Comparison of ENCODE assay signal across 9 cellular contexts in the genomic region with DNA sequence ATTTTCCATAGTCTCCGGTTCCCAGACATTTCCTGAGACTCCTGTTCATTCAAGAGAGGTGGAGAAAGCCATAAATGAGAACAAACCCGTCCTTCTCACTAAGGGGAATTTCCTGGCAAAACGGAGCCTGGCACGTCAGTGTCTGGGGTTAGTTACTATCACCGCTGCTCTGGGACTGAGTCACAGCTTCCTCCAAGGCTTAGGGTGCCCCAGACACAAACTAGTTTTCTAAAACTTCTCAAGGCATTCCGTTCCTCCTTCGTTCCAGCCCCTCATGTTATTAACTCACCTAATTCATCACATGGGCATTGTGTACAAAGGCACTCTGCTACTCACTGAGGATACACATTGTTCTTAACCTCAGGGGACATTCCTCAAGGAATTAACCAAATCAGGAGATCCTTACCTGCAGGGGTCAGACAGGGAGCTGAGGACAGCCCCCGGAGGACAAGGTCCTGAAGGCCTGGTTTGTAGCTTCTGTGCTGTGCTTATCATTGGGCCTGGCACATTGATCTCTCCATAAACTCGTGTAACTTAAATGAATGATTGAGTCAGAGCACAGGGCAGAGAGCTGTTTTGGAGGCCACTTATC.
A peak's percentile ranks its signal among the peaks of the same experiment; 100 is the strongest.
DNase-seq lines count a peak whose midpoint lies in the region; ATAC-seq, FAIRE-seq and TF ChIP-seq lines count a peak whose summit lies in the region.
"Had no signal": no experiment of that assay in that cellular context is flagged by ENCODE, and none has a peak within 500 bp of the region (broad histone marks: within the 10 kb centered on the region; RNA-seq: fewer than 3 reads in every experiment).

No MANE protein-coding gene starts in this region.

- CTCF ChIA-PET in CD4-positive, alpha-beta T cell (lab: Charles Lee), result interaction anchor here (0.8 to 1.6 kb wide), 3 partner anchors 13 to 23 kb away, joined by 3 to 5 read pairs (median 4); no protein-coding TSS in a partner anchor

- FAIRE-seq in D721Med (lab: Jason Lieb, UNC), result no peak

- TF ChIP-seq CTCF in CD4-positive, alpha-beta T cell (IDR thresholded peaks at IDR 0.05), result no peak
- no peak for TF ChIP-seq CTCF in D721Med (IDR thresholded peaks at IDR 0.05; ENCODE audit: insufficient read depth, missing control alignments)

- H3K27ac ChIP-seq in CD4-positive, alpha-beta T cell (ENCODE audit: low read depth, low read length), result peak overlapping the region; percentile 24

- H3K36me3 Mint-ChIP-seq in CD4-positive, alpha-beta T cell (ENCODE audit: low read depth), result no peaks in the 10 kb centered on the region

- DNase-seq in CD4-positive, alpha-beta T cell, result peak in 9 of 10 experiments; percentile 34 to 56 (median 48)
- DNase-seq in M059J (ENCODE audit: low read depth) (peak; percentile 89), iPS-NIHi7 (ENCODE audit: extremely low spot score) (peak; percentile 60), D721Med (ENCODE audit: insufficient read length, low spot score) (no peak), superior temporal gyrus (ENCODE audit: extremely low spot score) (no peak)
- DNase-seq in activated effector memory CD4-positive, alpha-beta T cell treated with anti-CD3 and anti-CD28 coated beads, Interleukin-2, amount 50 U/mL, for 16 hours, result peak; percentile 90
- peak; percentile 50 to 60 for DNase-seq in stimulated activated CD4-positive, alpha-beta T cell treated with anti-CD3 and anti-CD28 coated beads, Interleukin-2, amount 100 ng/mL, for 24 hours

- H3K27ac Mint-ChIP-seq in CD4-positive, alpha-beta T cell, result peak overlapping the region; percentile 92

- POLR2A ChIA-PET in CD4-positive, alpha-beta T cell (lab: Charles Lee), result interaction anchor here (1.0 to 12.5 kb wide), 2 partner anchors 12 to 104 kb away, joined by 4 to 83 read pairs; a partner anchor contains a TSS

- peak; percentile 77 for ATAC-seq in CD4-positive, alpha-beta T cell (ENCODE audit: poor library complexity)
- ATAC-seq in GM21526 (IDR thresholded peaks at IDR 0.05; ENCODE audit: low FRiP score, unreplicated experiment), result peak; percentile 61

- H3K27me3 ChIP-seq in CD4-positive, alpha-beta T cell (ENCODE audit: control insufficient read depth, insufficient read depth, low read length), result no peaks in the 10 kb centered on the region
- H3K27me3 ChIP-seq: ovary had no signal

- H3K4me1 Mint-ChIP-seq in CD4-positive, alpha-beta T cell (ENCODE audit: low read depth), result peaks cover 27% of the 10 kb centered on the region

- H3K9me3 Mint-ChIP-seq in CD4-positive, alpha-beta T cell, result no peaks in the 10 kb centered on the region

- H3K27me3 Mint-ChIP-seq in CD4-positive, alpha-beta T cell, result no peaks in the 10 kb centered on the region

- no peaks in the 10 kb centered on the region for H3K9me3 ChIP-seq in CD4-positive, alpha-beta T cell (ENCODE audit: control insufficient read depth, low read length)
- H3K9me3 ChIP-seq: ovary had no signal

- H3K4me3 Mint-ChIP-seq in CD4-positive, alpha-beta T cell, result peak overlapping the region; percentile 55

- intact Hi-C loops in CD4-positive, alpha-beta T cell (cut with DNase I, micrococcal nuclease), result no loop called here

Comparison
In these comparisons a context has a peak if more than half of its experiments do, and no peak if none do; other contexts are left out.
1. DNase-seq: peak in CD4-positive, alpha-beta T cell (9 of 10), M059J (single experiment), activated effector memory CD4-positive, alpha-beta T cell treated with anti-CD3 and anti-CD28 coated beads, Interleukin-2, amount 50 U/mL, for 16 hours (single experiment), iPS-NIHi7 (single experiment) and stimulated activated CD4-positive, alpha-beta T cell treated with anti-CD3 and anti-CD28 coated beads, Interleukin-2, amount 100 ng/mL, for 24 hours (2 of 2); none in D721Med (single experiment) and superior temporal gyrus (single experiment).